7 cellular contexts compared by ENCODE assay signal in the genomic region with DNA sequence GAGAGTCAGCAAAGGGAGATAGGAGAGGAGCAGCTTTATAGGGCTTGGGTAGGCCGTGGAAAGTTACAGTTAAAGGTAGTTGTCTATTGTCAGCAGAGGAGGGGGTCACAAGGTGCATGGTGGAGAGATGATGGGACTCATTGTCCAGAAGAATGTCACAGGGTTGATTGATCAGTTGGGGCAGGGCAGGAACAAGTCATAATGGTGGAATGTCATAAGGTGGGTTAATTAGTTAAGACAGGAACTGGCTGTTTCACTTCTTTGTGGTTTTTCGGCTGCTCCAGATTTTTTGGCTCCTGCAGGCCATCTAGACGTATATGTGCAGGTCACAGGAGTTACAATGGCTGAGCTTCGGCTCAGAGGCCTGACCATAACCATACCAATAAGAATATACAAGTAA. TPM values are rescaled to one million over a fixed set of nuclear protein-coding genes. Genes with fewer than 3 reads are reported as not detected.
"Had no signal": no experiment of that assay in that cellular context is flagged by ENCODE, and none has a peak within 500 bp of the region (broad histone marks: within the 10 kb centered on the region; RNA-seq: fewer than 3 reads in every experiment).

No MANE protein-coding gene starts in this region.

RNA-seq across cellular contexts. Expression of gene OR1I1, which starts 11.6 kb away (rescaled TPM):
- total RNA-seq: HT1080, LHCN-M2, MCF 10A, OCI-LY7, Right ventricle myocardium superior, SJSA1 had no signal
- polyA plus RNA-seq: IgD-negative memory B cell had no signal

RNA-seq across cellular contexts. Expression of gene CASP14, which starts 21.1 kb away (rescaled TPM):
- total RNA-seq: LHCN-M2, MCF 10A, OCI-LY7, Right ventricle myocardium superior, SJSA1 had no signal
- polyA plus RNA-seq: IgD-negative memory B cell had no signal

RNA-seq across cellular contexts. Expression of gene SYDE1, which starts 36.8 kb away (rescaled TPM):
- total RNA-seq: OCI-LY7 had no signal
- polyA plus RNA-seq: IgD-negative memory B cell had no signal
